Comparison of ENCODE assay signal across 27 cellular contexts in genomic region chr1:177045156-177045555, GRCh38.
"Had no signal": no experiment of that assay in that cellular context is flagged by ENCODE, and none has a peak within 500 bp of the region (broad histone marks: within the 10 kb centered on the region; RNA-seq: fewer than 3 reads in every experiment).

No MANE protein-coding gene starts in this region.

- H3K4me1 ChIP-seq: left lung, thyroid gland, transverse colon, upper lobe of left lung, vagina had no signal

- ATAC-seq: left cardiac atrium; left lung; natural killer cell; right cardiac atrium; sciatic nerve; stimulated activated effector memory CD8-positive, alpha-beta T cell treated with anti-CD3 and anti-CD28 coated beads, Interleukin-12 subunit alpha, Interleukin-12 subunit beta, amount 100 ng/mL, for 72 hours; stimulated activated naive CD8-positive, alpha-beta T cell treated with anti-CD3 and anti-CD28 coated beads, Interleukin-15, amount 100 ng/mL, for 72 hours had no signal

- H3K4me1 Mint-ChIP-seq: mesothelial cell of epicardium; naive B cell; natural killer cell; stimulated activated effector memory CD8-positive, alpha-beta T cell treated with anti-CD3 and anti-CD28 coated beads, Interleukin-12 subunit alpha, Interleukin-12 subunit beta, amount 100 ng/mL, for 72 hours; stimulated activated naive CD8-positive, alpha-beta T cell treated with anti-CD3 and anti-CD28 coated beads, Interleukin-15, amount 100 ng/mL, for 72 hours had no signal

- H3K9me3 ChIP-seq: left lung, neutrophil, ovary, thyroid gland, transverse colon, upper lobe of left lung, vagina had no signal

- H3K27me3 Mint-ChIP-seq: stimulated activated naive CD8-positive, alpha-beta T cell treated with anti-CD3 and anti-CD28 coated beads, Interleukin-15, amount 100 ng/mL, for 72 hours had no signal

- H3K9me3 Mint-ChIP-seq: mesothelial cell of epicardium had no signal

- H3K4me3 Mint-ChIP-seq: mesothelial cell of epicardium; naive B cell; natural killer cell; stimulated activated effector memory CD8-positive, alpha-beta T cell treated with anti-CD3 and anti-CD28 coated beads, Interleukin-12 subunit alpha, Interleukin-12 subunit beta, amount 100 ng/mL, for 72 hours; stimulated activated naive CD8-positive, alpha-beta T cell treated with anti-CD3 and anti-CD28 coated beads, Interleukin-15, amount 100 ng/mL, for 72 hours had no signal

- DNase-seq: head of caudate nucleus; hippocampal formation; kidney glomerular epithelial cell; left cardiac atrium; left lung; mesendoderm; naive B cell; natural killer cell; occipital lobe; ovary; right cardiac atrium; stimulated activated CD4-positive, alpha-beta T cell treated with anti-CD3 and anti-CD28 coated beads, Interleukin-12 subunit alpha, Interleukin-12 subunit beta, amount 100 ng/mL, for 4 hours; stimulated activated CD4-positive, alpha-beta T cell treated with anti-CD3 and anti-CD28 coated beads, Interleukin-4, amount 100 ng/mL, for 24 hours; stimulated activated naive CD4-positive, alpha-beta T cell treated with Interleukin-2 at 50 U/mL for 16 hours; stimulated activated naive CD8-positive, alpha-beta T cell treated with anti-CD3 and anti-CD28 coated beads, Interleukin-15, amount 100 ng/mL, for 72 hours; substantia nigra; thyroid gland; transverse colon; upper lobe of left lung had no signal

- H3K36me3 Mint-ChIP-seq: mesothelial cell of epicardium; naive B cell; natural killer cell; stimulated activated effector memory CD8-positive, alpha-beta T cell treated with anti-CD3 and anti-CD28 coated beads, Interleukin-12 subunit alpha, Interleukin-12 subunit beta, amount 100 ng/mL, for 72 hours had no signal

- H3K27me3 ChIP-seq: left lung, neutrophil, ovary, thyroid gland, transverse colon, upper lobe of left lung, vagina had no signal

- H3K27ac Mint-ChIP-seq: mesothelial cell of epicardium; natural killer cell; progenitor cell of endocrine pancreas; stimulated activated effector memory CD8-positive, alpha-beta T cell treated with anti-CD3 and anti-CD28 coated beads, Interleukin-12 subunit alpha, Interleukin-12 subunit beta, amount 100 ng/mL, for 72 hours; stimulated activated naive CD8-positive, alpha-beta T cell treated with anti-CD3 and anti-CD28 coated beads, Interleukin-15, amount 100 ng/mL, for 72 hours had no signal

- H3K27ac ChIP-seq: left lung, neutrophil, ovary, skin epidermis, thyroid gland, transverse colon, upper lobe of left lung, vagina had no signal

- H3K36me3 ChIP-seq: left lung, neutrophil, ovary, thyroid gland, transverse colon, upper lobe of left lung, vagina had no signal

- H3K4me3 ChIP-seq: left lung, lung, ovary, skin epidermis, thyroid gland, transverse colon, upper lobe of left lung, vagina had no signal
